ENCODE assay signal across 11 cellular contexts in genomic region chr5:154479160-154479943, GRCh38. TPM values are rescaled to one million over a fixed set of nuclear protein-coding genes. Genes with fewer than 3 reads are reported as not detected.
DNase-seq lines count a peak whose midpoint lies in the region; ATAC-seq and TF ChIP-seq lines count a peak whose summit lies in the region.
"Had no signal": no experiment of that assay in that cellular context is flagged by ENCODE, and none has a peak within 500 bp of the region (broad histone marks: within the 10 kb centered on the region; RNA-seq: fewer than 3 reads in every experiment).

No MANE protein-coding gene starts in this region.

- H3K27me3 ChIP-seq in iPS-18a (ENCODE audit: control insufficient read depth, insufficient read depth, low read length) (peaks cover 100% of the 10 kb centered on the region), smooth muscle cell (ENCODE audit: low read depth) (peaks cover 52% of the 10 kb centered on the region), tibial nerve (peaks cover 15 to 100% of the 10 kb centered on the region in 2 donors)

- intact Hi-C loops in activated CD4-positive, alpha-beta memory T cell treated with anti-CD3 and anti-CD28 coated beads for 36 hours (cut with micrococcal nuclease), result no loop called here

- peak overlapping the region; percentile 15 for H3K4me3 Mint-ChIP-seq in activated CD4-positive, alpha-beta memory T cell treated with anti-CD3 and anti-CD28 coated beads, Interleukin-2, amount 10 ng/mL, durations not matched to agents 7 days and 5 days
- H3K4me3 Mint-ChIP-seq in activated CD4-positive, alpha-beta memory T cell treated with anti-CD3 and anti-CD28 coated beads for 36 hours, result no peak overlapping the region
- H3K4me3 Mint-ChIP-seq in WTC11, result peak overlapping the region; percentile 63

- no peaks in the 10 kb centered on the region for H3K9me3 Mint-ChIP-seq in activated CD4-positive, alpha-beta memory T cell treated with anti-CD3 and anti-CD28 coated beads, Interleukin-2, amount 10 ng/mL, durations not matched to agents 7 days and 5 days
- no peaks in the 10 kb centered on the region for H3K9me3 Mint-ChIP-seq in activated CD4-positive, alpha-beta memory T cell treated with anti-CD3 and anti-CD28 coated beads for 36 hours
- no peaks in the 10 kb centered on the region for H3K9me3 Mint-ChIP-seq in WTC11

- TF ChIP-seq POLR2A in tibial nerve (IDR thresholded peaks at IDR 0.05), result no peak

- peaks cover 41% of the 10 kb centered on the region for H3K4me1 ChIP-seq in iPS-18a (ENCODE audit: control insufficient read depth, low read depth, low read length)
- peaks cover 26% of the 10 kb centered on the region for H3K4me1 ChIP-seq in smooth muscle cell (ENCODE audit: low read depth)
- peaks cover 0 to 78% (median 46%) of the 10 kb centered on the region in 4 donors for H3K4me1 ChIP-seq in tibial nerve

- peak overlapping the region; percentile 48 for H2AFZ ChIP-seq in smooth muscle cell (ENCODE audit: low read depth)

- peak; percentile 0; the same call in 1 of the 2 replicates for ATAC-seq in WTC11

- H3K27me3 Mint-ChIP-seq in activated CD4-positive, alpha-beta memory T cell treated with anti-CD3 and anti-CD28 coated beads, Interleukin-2, amount 10 ng/mL, durations not matched to agents 7 days and 5 days, result peaks cover 93% of the 10 kb centered on the region
- peaks cover 81% of the 10 kb centered on the region for H3K27me3 Mint-ChIP-seq in activated CD4-positive, alpha-beta memory T cell treated with anti-CD3 and anti-CD28 coated beads for 36 hours
- peaks cover 100% of the 10 kb centered on the region for H3K27me3 Mint-ChIP-seq in WTC11 (ENCODE audit: low read depth)

- H3K27ac ChIP-seq in iPS-18a (ENCODE audit: low read length), result no peak overlapping the region
- H3K27ac ChIP-seq in smooth muscle cell (ENCODE audit: low read depth), result peak overlapping the region; percentile 64
- H3K27ac ChIP-seq in tibial nerve, result no peak overlapping the region

- POLR2A ChIA-PET in activated CD4-positive, alpha-beta memory T cell treated with anti-CD3 and anti-CD28 coated beads, Interleukin-2, amount 10 ng/mL, durations not matched to agents 7 days and 5 days (lab: Charles Lee), result no interaction called here
- POLR2A ChIA-PET in activated CD4-positive, alpha-beta memory T cell treated with anti-CD3 and anti-CD28 coated beads for 36 hours (lab: Charles Lee), result no interaction called here
- POLR2A ChIA-PET in WTC11 (lab: Charles Lee), result no interaction called here

- H3K79me2 ChIP-seq in smooth muscle cell (ENCODE audit: low read depth), result peaks cover 36% of the 10 kb centered on the region

- peaks cover 24% of the 10 kb centered on the region for H3K4me1 Mint-ChIP-seq in activated CD4-positive, alpha-beta memory T cell treated with anti-CD3 and anti-CD28 coated beads, Interleukin-2, amount 10 ng/mL, durations not matched to agents 7 days and 5 days
- H3K4me1 Mint-ChIP-seq in activated CD4-positive, alpha-beta memory T cell treated with anti-CD3 and anti-CD28 coated beads for 36 hours (ENCODE audit: low read depth), result peaks cover 48% of the 10 kb centered on the region
- peaks cover 73% of the 10 kb centered on the region for H3K4me1 Mint-ChIP-seq in WTC11

- H3K4me3 ChIP-seq in iPS-18a (ENCODE audit: low read length) (peak overlapping the region; percentile 54), smooth muscle cell (peak overlapping the region; percentile 65), tibial nerve (no peak overlapping the region)

- H3K9me3 ChIP-seq in iPS-18a (ENCODE audit: control insufficient read depth, low read depth, low read length) (no peaks in the 10 kb centered on the region), smooth muscle cell (replicated peaks; ENCODE audit: low read depth) (no peaks in the 10 kb centered on the region), tibial nerve (no peaks in the 10 kb centered on the region)

- H3K9ac ChIP-seq in iPS-18a (ENCODE audit: low read length) (no peak overlapping the region), smooth muscle cell (ENCODE audit: low read depth) (peak overlapping the region; percentile 63)

- no peak for DNase-seq in activated CD4-positive, alpha-beta memory T cell treated with anti-CD3 and anti-CD28 coated beads, Interleukin-2, amount 10 ng/mL, durations not matched to agents 7 days and 5 days
- no peak for DNase-seq in activated CD4-positive, alpha-beta memory T cell treated with anti-CD3 and anti-CD28 coated beads for 36 hours
- peak; percentile 43 for DNase-seq in WTC11 (ENCODE audit: low spot score)
- no peak for DNase-seq in smooth muscle cell (lab: John Stamatoyannopoulos, UW; ENCODE audit: unreplicated experiment)
- DNase-seq in tibial nerve (ENCODE audit: low spot score in 2 of 2), result no peak
- DNase-seq in GF-D8 (lab: John Stamatoyannopoulos, UW), result no peak
- DNase-seq in UCSD-AML1 (lab: John Stamatoyannopoulos, UW; ENCODE audit: unreplicated experiment), result no peak
- DNase-seq: NCI-H1436; stimulated activated naive CD4-positive, alpha-beta T cell; T1000 had no signal

- no peaks in the 10 kb centered on the region for H4K20me1 ChIP-seq in smooth muscle cell (ENCODE audit: low read depth)

- peak overlapping the region; percentile 64 for H3K27ac Mint-ChIP-seq in activated CD4-positive, alpha-beta memory T cell treated with anti-CD3 and anti-CD28 coated beads, Interleukin-2, amount 10 ng/mL, durations not matched to agents 7 days and 5 days
- no peak overlapping the region for H3K27ac Mint-ChIP-seq in activated CD4-positive, alpha-beta memory T cell treated with anti-CD3 and anti-CD28 coated beads for 36 hours
- no peak overlapping the region for H3K27ac Mint-ChIP-seq in WTC11

- H3K36me3 ChIP-seq in iPS-18a (ENCODE audit: control insufficient read depth, low read depth, low read length) (no peaks in the 10 kb centered on the region), smooth muscle cell (ENCODE audit: low read depth) (no peaks in the 10 kb centered on the region), tibial nerve (no peaks in the 10 kb centered on the region)

- no peak for TF ChIP-seq CTCF in WTC11 (IDR thresholded peaks at IDR 0.05)
- TF ChIP-seq CTCF in smooth muscle cell (IDR thresholded peaks at IDR 0.05; ENCODE audit: borderline replicate concordance, insufficient read depth, poor library complexity, severe bottlenecking), result no peak
- TF ChIP-seq CTCF in tibial nerve (IDR thresholded peaks at IDR 0.05), result no peak

- 2% methylated on average over 44 of the region's 44 CpGs for WGBS in smooth muscle cell (ENCODE audit: low lambda C conversion rate)
- 1 to 4% methylated on average over 19 to 32 of the region's 44 CpGs for WGBS in tibial nerve, 2 donors

- TF ChIP-seq EP300 in tibial nerve (IDR thresholded peaks at IDR 0.05), result no peak

- H3K4me2 ChIP-seq in smooth muscle cell, result peak overlapping the region; percentile 95

- CTCF ChIA-PET in activated CD4-positive, alpha-beta memory T cell treated with anti-CD3 and anti-CD28 coated beads, Interleukin-2, amount 10 ng/mL, durations not matched to agents 7 days and 5 days (lab: Charles Lee), result interaction anchor here (1.9 kb wide), 1 partner anchor 407 kb away, joined by 5 read pairs; no protein-coding TSS in a partner anchor
- CTCF ChIA-PET in activated CD4-positive, alpha-beta memory T cell treated with anti-CD3 and anti-CD28 coated beads for 36 hours (lab: Charles Lee), result interaction anchor here (1.5 kb wide), 1 partner anchor 11 kb away, joined by 6 read pairs; no protein-coding TSS in a partner anchor
- CTCF ChIA-PET in WTC11 (lab: Charles Lee), result interaction anchor here (1.3 to 4.2 kb wide), 4 partner anchors 11 to 42 kb away, joined by 3 to 26 read pairs (median 11); no protein-coding TSS in a partner anchor

- H3K36me3 Mint-ChIP-seq in activated CD4-positive, alpha-beta memory T cell treated with anti-CD3 and anti-CD28 coated beads, Interleukin-2, amount 10 ng/mL, durations not matched to agents 7 days and 5 days (ENCODE audit: low read depth), result peaks cover 2% of the 10 kb centered on the region
- H3K36me3 Mint-ChIP-seq in activated CD4-positive, alpha-beta memory T cell treated with anti-CD3 and anti-CD28 coated beads for 36 hours, result peaks cover 2% of the 10 kb centered on the region
- H3K36me3 Mint-ChIP-seq in WTC11, result no peaks in the 10 kb centered on the region

- H3F3A ChIP-seq in smooth muscle cell (ENCODE audit: low read depth), result peaks cover 12% of the 10 kb centered on the region

TF ChIP-seq in WTC11, 78 proteins besides CTCF, POLR2A, EP300 and RAD21 (continues in another document):
- TF ChIP-seq KAT7 (CRISPR knock-in tag; IDR thresholded peaks at IDR 0.05; ENCODE audit: borderline replicate concordance), result no peak
- no peak for TF ChIP-seq HMGA2 (CRISPR knock-in tag; IDR thresholded peaks at IDR 0.05)
- TF ChIP-seq, protein P1, sequence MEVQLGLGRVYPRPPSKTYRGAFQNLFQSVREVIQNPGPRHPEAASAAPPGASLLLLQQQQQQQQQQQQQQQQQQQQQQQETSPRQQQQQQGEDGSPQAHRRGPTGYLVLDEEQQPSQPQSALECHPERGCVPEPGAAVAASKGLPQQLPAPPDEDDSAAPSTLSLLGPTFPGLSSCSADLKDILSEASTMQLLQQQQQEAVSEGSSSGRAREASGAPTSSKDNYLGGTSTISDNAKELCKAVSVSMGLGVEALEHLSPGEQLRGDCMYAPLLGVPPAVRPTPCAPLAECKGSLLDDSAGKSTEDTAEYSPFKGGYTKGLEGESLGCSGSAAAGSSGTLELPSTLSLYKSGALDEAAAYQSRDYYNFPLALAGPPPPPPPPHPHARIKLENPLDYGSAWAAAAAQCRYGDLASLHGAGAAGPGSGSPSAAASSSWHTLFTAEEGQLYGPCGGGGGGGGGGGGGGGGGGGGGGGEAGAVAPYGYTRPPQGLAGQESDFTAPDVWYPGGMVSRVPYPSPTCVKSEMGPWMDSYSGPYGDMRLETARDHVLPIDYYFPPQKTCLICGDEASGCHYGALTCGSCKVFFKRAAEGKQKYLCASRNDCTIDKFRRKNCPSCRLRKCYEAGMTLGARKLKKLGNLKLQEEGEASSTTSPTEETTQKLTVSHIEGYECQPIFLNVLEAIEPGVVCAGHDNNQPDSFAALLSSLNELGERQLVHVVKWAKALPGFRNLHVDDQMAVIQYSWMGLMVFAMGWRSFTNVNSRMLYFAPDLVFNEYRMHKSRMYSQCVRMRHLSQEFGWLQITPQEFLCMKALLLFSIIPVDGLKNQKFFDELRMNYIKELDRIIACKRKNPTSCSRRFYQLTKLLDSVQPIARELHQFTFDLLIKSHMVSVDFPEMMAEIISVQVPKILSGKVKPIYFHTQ (CRISPR knock-in tag; IDR thresholded peaks at IDR 0.05), result no peak

RNA-seq across cellular contexts. Expression of gene HAND1, which starts 1.3 kb away (rescaled TPM):
- total RNA-seq in activated CD4-positive, alpha-beta memory T cell treated with anti-CD3 and anti-CD28 coated beads, Interleukin-2, amount 10 ng/mL, durations not matched to agents 7 days and 5 days, result not detected
- total RNA-seq in activated CD4-positive, alpha-beta memory T cell treated with anti-CD3 and anti-CD28 coated beads for 36 hours, result not detected
- not detected in 3 replicates for total RNA-seq in WTC11 (2021)
- 25.2 and 36.3 TPM in 2 replicates for total RNA-seq in smooth muscle cell
- polyA plus RNA-seq in smooth muscle cell, result 18.2 and 68.4 TPM in 2 replicates
- not detected for total RNA-seq in tibial nerve

RNA-seq across cellular contexts. Expression of gene SAP30L, which starts 33.6 kb away (rescaled TPM):
- total RNA-seq in activated CD4-positive, alpha-beta memory T cell treated with anti-CD3 and anti-CD28 coated beads, Interleukin-2, amount 10 ng/mL, durations not matched to agents 7 days and 5 days, result 10 to 100 TPM; 42.6 to 46.6 TPM
- 10 to 100 TPM; 32.0 to 34.2 TPM for total RNA-seq in activated CD4-positive, alpha-beta memory T cell treated with anti-CD3 and anti-CD28 coated beads for 36 hours
- total RNA-seq in WTC11 (2021), result 25.6 to 33.5 TPM (median 32.0 TPM) in 3 replicates
- total RNA-seq in smooth muscle cell, result 29.9 and 44.2 TPM in 2 replicates
- polyA plus RNA-seq in smooth muscle cell, result 32.7 and 41.6 TPM in 2 replicates
- 10 to 100 TPM; 30.0 to 60.5 (median 38.6) TPM for total RNA-seq in tibial nerve

Comparison
In these comparisons a context has a peak if more than half of its experiments do, and no peak if none do; other contexts are left out.
1. H3K4me3 ChIP-seq: peak in iPS-18a (single experiment) and smooth muscle cell (single experiment); none in tibial nerve (0 of 4).
2. RNA of gene HAND1, which starts 1.3 kb away (total RNA-seq): 25.2 to 36.3 TPM in smooth muscle cell; not detected in WTC11, not detected in activated CD4-positive, alpha-beta memory T cell treated with anti-CD3 and anti-CD28 coated beads, Interleukin-2, amount 10 ng/mL, durations not matched to agents 7 days and 5 days, not detected in activated CD4-positive, alpha-beta memory T cell treated with anti-CD3 and anti-CD28 coated beads for 36 hours and not detected in tibial nerve; every median in the first group is over 10 times any median in the second.